8 cellular contexts compared by ENCODE assay signal in the genomic region with DNA sequence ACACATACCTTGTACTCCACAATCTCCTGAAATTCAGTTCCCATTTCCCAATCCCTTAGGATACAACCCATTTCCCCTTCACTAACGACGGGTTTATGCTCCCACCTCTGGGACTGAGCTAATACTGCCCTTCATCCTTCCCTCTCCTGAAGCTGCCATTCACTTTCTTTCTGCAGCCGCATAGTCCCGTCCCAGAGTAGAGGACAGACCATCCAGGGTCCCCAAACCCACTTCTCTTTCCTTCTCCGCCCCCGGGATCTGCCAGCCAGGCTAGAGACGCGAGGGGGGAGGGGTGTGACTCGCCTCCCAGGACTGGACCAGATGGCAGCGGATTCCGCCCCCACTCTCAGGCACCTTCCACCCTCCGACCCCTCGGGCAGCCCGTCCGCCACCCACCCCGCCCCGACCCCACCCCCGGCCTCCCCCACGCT. TPM values are rescaled to one million over a fixed set of nuclear protein-coding genes. Genes with fewer than 3 reads are reported as not detected.
DNase-seq lines count a peak whose midpoint lies in the region; ATAC-seq, FAIRE-seq and TF ChIP-seq lines count a peak whose summit lies in the region.

No MANE protein-coding gene starts in this region.

- H3K4me2 ChIP-seq in keratinocyte (ENCODE audit: control insufficient read depth, extremely low read depth, insufficient read depth, low read depth, low read length) = peak overlapping the region; percentile 97

- no peak for TF ChIP-seq POLR2A in breast epithelium (IDR thresholded peaks at IDR 0.05)

- H3K27ac ChIP-seq in breast epithelium (peak overlapping the region; percentile 83 to 95), keratinocyte (ENCODE audit: control insufficient read depth, insufficient read depth, low read length) (peak overlapping the region; percentile 53)

- peak overlapping the region; percentile 46 for H3K27ac Mint-ChIP-seq in T-helper 1 cell treated with Interleukin-12 subunit alpha and Interleukin-12 subunit beta and Interleukin-4 antibody, amounts not matched to agents 30 μg/mL and 1 μg/mL, for 36 hours

- no peaks in the 10 kb centered on the region for H3K9me3 Mint-ChIP-seq in T-helper 1 cell treated with Interleukin-12 subunit alpha and Interleukin-12 subunit beta and Interleukin-4 antibody, amounts not matched to agents 30 μg/mL and 1 μg/mL, for 36 hours

- H3K4me1 Mint-ChIP-seq in T-helper 1 cell treated with Interleukin-12 subunit alpha and Interleukin-12 subunit beta and Interleukin-4 antibody, amounts not matched to agents 30 μg/mL and 1 μg/mL, for 36 hours (ENCODE audit: low read depth) = peaks cover 27% of the 10 kb centered on the region

- no peaks in the 10 kb centered on the region for H3K9me1 ChIP-seq in keratinocyte (ENCODE audit: control insufficient read depth, extremely low read depth, insufficient read depth, low read length)

- peak; percentile 42 for DNase-seq in activated naive CD4-positive, alpha-beta T cell treated with Interleukin-2 at 50 U/mL for 16 hours
- DNase-seq in activated naive CD4-positive, alpha-beta T cell (lab: John Stamatoyannopoulos, UW) = no peak
- DNase-seq in breast epithelium (ENCODE audit: low spot score in 2 of 2) (no peak), keratinocyte (ENCODE audit: low read depth, low spot score) (no peak)
- peak; percentile 30 for DNase-seq in stimulated activated CD4-positive, alpha-beta T cell treated with anti-CD3 and anti-CD28 coated beads, Interleukin-12 subunit alpha, Interleukin-12 subunit beta, amount 100 ng/mL, for 4 hours

- H3K36me3 ChIP-seq in breast epithelium (no peaks in the 10 kb centered on the region), keratinocyte (ENCODE audit: control insufficient read depth in 2 of 2, extremely low read depth in 1 of 2, insufficient read depth in 2 of 2, low read length in 2 of 2) (no peaks in the 10 kb centered on the region)

- H2AFZ ChIP-seq in keratinocyte (ENCODE audit: control insufficient read depth, low read length) = peak overlapping the region; percentile 59

- no peaks in the 10 kb centered on the region for H4K20me1 ChIP-seq in keratinocyte (ENCODE audit: control insufficient read depth, extremely low read depth, insufficient read depth, low read length)

- peaks cover 4% of the 10 kb centered on the region for H3K36me3 Mint-ChIP-seq in T-helper 1 cell treated with Interleukin-12 subunit alpha and Interleukin-12 subunit beta and Interleukin-4 antibody, amounts not matched to agents 30 μg/mL and 1 μg/mL, for 36 hours (ENCODE audit: low read depth)

- H3K79me2 ChIP-seq in keratinocyte (ENCODE audit: control insufficient read depth, insufficient read depth, low read length) = peaks cover 49% of the 10 kb centered on the region

- peak overlapping the region; percentile 92 for H3K4me3 Mint-ChIP-seq in T-helper 1 cell treated with Interleukin-12 subunit alpha and Interleukin-12 subunit beta and Interleukin-4 antibody, amounts not matched to agents 30 μg/mL and 1 μg/mL, for 36 hours

- peak overlapping the region; percentile 84 for H3K9ac ChIP-seq in keratinocyte (ENCODE audit: control insufficient read depth, extremely low read depth, insufficient read depth, low read length)

- intact Hi-C loops in breast epithelium (cut with DNase I; ENCODE audit: low total_unique reads) = no loop called here

- peaks cover 0 to 4% of the 10 kb centered on the region in 2 donors for H3K4me1 ChIP-seq in breast epithelium
- peaks cover 25% of the 10 kb centered on the region for H3K4me1 ChIP-seq in keratinocyte (ENCODE audit: control insufficient read depth, extremely low read depth, insufficient read depth, low read length)

- H3K27me3 ChIP-seq in breast epithelium (no peaks in the 10 kb centered on the region), keratinocyte (ENCODE audit: control insufficient read depth, extremely low read depth, insufficient read depth, low read length) (no peaks in the 10 kb centered on the region)

- TF ChIP-seq CTCF in breast epithelium (IDR thresholded peaks at IDR 0.05) = no peak
- TF ChIP-seq CTCF in keratinocyte (optimal IDR thresholded peaks at IDR 0.05 in 1 of 3, IDR thresholded peaks at IDR 0.05 in 1 of 3, conservative IDR thresholded peaks at IDR 0.05 in 1 of 3; ENCODE audit: extremely low read depth in 1 of 3, insufficient read depth in 2 of 3, low read length in 3 of 3) = no peak

- H3K27me3 Mint-ChIP-seq in T-helper 1 cell treated with Interleukin-12 subunit alpha and Interleukin-12 subunit beta and Interleukin-4 antibody, amounts not matched to agents 30 μg/mL and 1 μg/mL, for 36 hours (ENCODE audit: low read depth) = peaks cover 9% of the 10 kb centered on the region

- peak; percentile 12 for ATAC-seq in HG03521 (IDR thresholded peaks at IDR 0.05; ENCODE audit: unreplicated experiment)
- no peak for ATAC-seq in GM18520 (IDR thresholded peaks at IDR 0.05; ENCODE audit: unreplicated experiment)

- peak overlapping the region; percentile 85 to 99 (median 91) for H3K4me3 ChIP-seq in breast epithelium
- H3K4me3 ChIP-seq in keratinocyte (ENCODE audit: control insufficient read depth in 2 of 3, extremely low read depth in 1 of 3, insufficient read depth in 2 of 3, low read depth in 1 of 3, low read length in 3 of 3) = peak overlapping the region; percentile 78 to 90 (median 90)

- FAIRE-seq in keratinocyte (lab: Jason Lieb, UNC) = no peak

- dilution Hi-C loops in keratinocyte (cut with MboI; ENCODE audit: extremely low pct_ligation_motif_present, low sequenced_read_pairs) = no loop called here

- H3K9me3 ChIP-seq in breast epithelium = no peaks in the 10 kb centered on the region
- no peaks in the 10 kb centered on the region for H3K9me3 ChIP-seq in keratinocyte (ENCODE audit: control insufficient read depth, low read depth, low read length)

RNA-seq across cellular contexts. Expression of gene ABL2, which starts 0.7 kb away (rescaled TPM):
- total RNA-seq in breast epithelium = 10 to 100 TPM; 23.9 to 27.4 (median 24.3) TPM
- polyA plus RNA-seq in keratinocyte = 37.6 to 52.6 TPM (median 41.8 TPM) in 3 replicates
- 23.4 TPM for polyA plus RNA-seq in keratinocyte (2011; ENCODE audit: low read depth)
- 16.7 and 26.3 TPM in 2 replicates for polyA plus RNA-seq in keratinocyte (2011; cell fraction: cytosol; rRNA removed)
- 79.0 and 79.6 TPM in 2 replicates for polyA plus RNA-seq in keratinocyte (2011; cell fraction: nucleus; rRNA removed)
- polyA plus RNA-seq in keratinocyte (2012; ENCODE audit: low replicate concordance) = 37.8 and 44.8 TPM in 2 replicates
- polyA minus RNA-seq in keratinocyte = 209 to 257 TPM (median 232 TPM) in 3 replicates
- polyA minus RNA-seq in keratinocyte (2011; cell fraction: cytosol; rRNA and poly(A)+ RNA removed) = 69.4 TPM
- polyA minus RNA-seq in keratinocyte (2011; cell fraction: nucleus; rRNA and poly(A)+ RNA removed) = 325 and 529 TPM in 2 replicates

Comparison
In these comparisons a context has a peak if more than half of its experiments do, and no peak if none do; other contexts are left out.
1. DNase-seq: peak in activated naive CD4-positive, alpha-beta T cell treated with Interleukin-2 at 50 U/mL for 16 hours (single experiment) and stimulated activated CD4-positive, alpha-beta T cell treated with anti-CD3 and anti-CD28 coated beads, Interleukin-12 subunit alpha, Interleukin-12 subunit beta, amount 100 ng/mL, for 4 hours (single experiment); none in activated naive CD4-positive, alpha-beta T cell (0 of 4), breast epithelium (0 of 2) and keratinocyte (single experiment).